Comparison of ENCODE assay signal across 11 cellular contexts in genomic region chr16:89562939-89563338, GRCh38. TPM values are rescaled to one million over a fixed set of nuclear protein-coding genes. Genes with fewer than 3 reads are reported as not detected.
DNase-seq lines count a peak whose midpoint lies in the region; ATAC-seq, FAIRE-seq and TF ChIP-seq lines count a peak whose summit lies in the region.
"Had no signal": no experiment of that assay in that cellular context is flagged by ENCODE, and none has a peak within 500 bp of the region (broad histone marks: within the 10 kb centered on the region; RNA-seq: fewer than 3 reads in every experiment).

No MANE protein-coding gene starts in this region.

- peak overlapping the region in 1 of 3 experiments; percentile 97; a peak in 1 of 6 replicates for H3K4me3 ChIP-seq in HepG2 (replicated peaks in 1 of 3; ENCODE audit: insufficient read depth in 1 of 3, low read depth in 2 of 3, low read length in 3 of 3)
- no peak overlapping the region for H3K4me3 ChIP-seq in right lobe of liver
- peak overlapping the region; percentile 91 for H3K4me3 ChIP-seq in fibroblast of mammary gland (ENCODE audit: control insufficient read depth, low read depth, low read length)
- H3K4me3 ChIP-seq: vagina had no signal

- H3K79me2 ChIP-seq in HepG2 (ENCODE audit: insufficient read depth, low read length): peaks cover 25% of the 10 kb centered on the region

- H3K4me1 Mint-ChIP-seq in T-helper 17 cell: peaks cover 37% of the 10 kb centered on the region

- H3K27ac ChIP-seq in HepG2 (ENCODE audit: extremely low read length, insufficient read depth, low read length) (no peak overlapping the region), right lobe of liver (no peak overlapping the region)
- H3K27ac ChIP-seq: vagina had no signal

- ATAC-seq in HepG2 (no peak), right lobe of liver (no peak), T-helper 17 cell (no peak), GM19351 (IDR thresholded peaks at IDR 0.05; ENCODE audit: unreplicated experiment) (no peak)

- H3K9ac ChIP-seq in HepG2 (ENCODE audit: insufficient read depth, low read depth, low read length): peak overlapping the region; percentile 2; the same call in 1 of the 2 replicates

- H3K4me1 ChIP-seq in HepG2 (ENCODE audit: insufficient read depth, low read length) (peaks cover 66% of the 10 kb centered on the region), right lobe of liver (peaks cover 0 to 34% (median 18%) of the 10 kb centered on the region in 4 donors)

- H3K4me3 Mint-ChIP-seq in T-helper 17 cell: peak overlapping the region; percentile 90

- TF ChIP-seq POLR2A in HepG2 (IDR thresholded peaks at IDR 0.05; ENCODE audit: insufficient read depth in 1 of 2, low read depth in 2 of 2, low read length in 2 of 2): no peak
- no peak for TF ChIP-seq POLR2A in right lobe of liver (IDR thresholded peaks at IDR 0.05)

- DNase-seq in HepG2 (ENCODE audit: low spot score) (no peak), right lobe of liver (no peak), T-helper 17 cell (no peak), fibroblast of mammary gland (ENCODE audit: low read depth) (no peak), HPDE6-E6E7 (ENCODE audit: extremely low spot score) (no peak), HTR-8/SVneo (ENCODE audit: insufficient read length, low spot score) (no peak), DMS153 (lab: John Stamatoyannopoulos, UW) (no peak)
- DNase-seq: NCI-H1436 treated with DMSO at 0.1 percent for 48 hours; stimulated activated CD4-positive, alpha-beta T cell treated with anti-CD3 and anti-CD28 coated beads, Interleukin-4, amount 100 ng/mL, for 1 hour had no signal

- H2AFZ ChIP-seq in HepG2 (ENCODE audit: low read length): no peak overlapping the region

- no peaks in the 10 kb centered on the region for H3K27me3 Mint-ChIP-seq in T-helper 17 cell

- BruUV-seq in HepG2 (replicated peaks; lab: Mats Ljungman, UMichigan): no TSS peak

- in situ Hi-C loops in HepG2 (cut with HindIII; ENCODE audit: extremely low pct_ligation_motif_present, low pct_unique_long_range_greater_than_20kb): no loop called here

- no peak for FAIRE-seq in HepG2 (lab: Jason Lieb, UNC)
- FAIRE-seq in HTR-8/SVneo (lab: Jason Lieb, UNC): no peak

- H3K27ac Mint-ChIP-seq in T-helper 17 cell: peak overlapping the region; percentile 92

- WGBS in HepG2 (ENCODE audit: low lambda C conversion rate): 89% methylated on average over 12 of the region's 12 CpGs
- WGBS in right lobe of liver (ENCODE audit: insufficient coverage, low coverage, low lambda C conversion rate, missing lambda C conversion rate): 83% methylated on average over 11 of the region's 12 CpGs

- peaks cover 23 to 35% of the 10 kb centered on the region in 2 experiments for H3K36me3 ChIP-seq in HepG2 (replicated peaks in 1 of 2; ENCODE audit: control insufficient read depth in 1 of 2, insufficient read depth in 2 of 2, low read length in 2 of 2)
- peaks cover 16 to 34% (median 27%) of the 10 kb centered on the region in 4 donors for H3K36me3 ChIP-seq in right lobe of liver

- H3K36me3 Mint-ChIP-seq in T-helper 17 cell (ENCODE audit: low read depth): peaks cover 6% of the 10 kb centered on the region

- TF ChIP-seq CTCF in HepG2 (CRISPR knock-in tag; IDR thresholded peaks at IDR 0.05) (no peak), right lobe of liver (IDR thresholded peaks at IDR 0.05) (no peak), fibroblast of mammary gland (conservative IDR thresholded peaks at IDR 0.05; ENCODE audit: control insufficient read depth, insufficient read depth, low read depth, low read length) (no peak)

- peak overlapping the region; percentile 97 for H3K4me2 ChIP-seq in HepG2 (ENCODE audit: low read depth, low read length)

- H3K27me3 ChIP-seq in HepG2 (ENCODE audit: control insufficient read depth in 1 of 2, insufficient read depth in 2 of 2, low read length in 2 of 2): 0 out of 5 replicates have a peak, but pooled peaks cover 0 to 2% of the 10 kb centered on the region in 2 experiments
- H3K27me3 ChIP-seq in right lobe of liver: no peaks in the 10 kb centered on the region
- H3K27me3 ChIP-seq: vagina had no signal

- TF ChIP-seq RAD21 in HepG2 (CRISPR knock-in tag; IDR thresholded peaks at IDR 0.05): no peak

- TF ChIP-seq EP300 in HepG2 (IDR thresholded peaks at IDR 0.05; ENCODE audit: low read depth in 2 of 2, low read length in 2 of 2): no peak
- no peak for TF ChIP-seq EP300 in HepG2 (CRISPR knock-in tag; IDR thresholded peaks at IDR 0.05; ENCODE audit: borderline replicate concordance)

- H3K9me3 ChIP-seq in HepG2 (ENCODE audit: low read length): no peaks in the 10 kb centered on the region
- no peaks in the 10 kb centered on the region for H3K9me3 ChIP-seq in right lobe of liver
- no peaks in the 10 kb centered on the region for H3K9me3 ChIP-seq in T-helper 17 cell (ENCODE audit: control insufficient read depth, low read length, poor library complexity, severe bottlenecking)
- H3K9me3 ChIP-seq: vagina had no signal

- CTCF ChIA-PET in HepG2 (lab: Yijun Ruan, JAX; ENCODE audit: low intra/inter-chr PET ratio, low total read pairs): no interaction called here

- H4K20me1 ChIP-seq in HepG2 (ENCODE audit: insufficient read depth, low read length): peaks cover 60% of the 10 kb centered on the region

- POLR2A ChIA-PET in HepG2 (lab: Yijun Ruan, JAX): interaction anchor here (1.0 to 2.4 kb wide), 5 partner anchors 9 to 55 kb away, joined by 5 to 16 read pairs (median 8); partner anchors contain the start of gene SPG7

- intact Hi-C loops in HepG2 (cut with micrococcal nuclease; ENCODE audit: unreplicated experiment) (no loop called here), right lobe of liver (cut with DNase I) (no loop called here)

RNA-seq across cellular contexts. Expression of gene RPL13, which starts 2.5 kb away (rescaled TPM):
- total RNA-seq in HepG2 (2016; rRNA removed; fragmentation: Illumina TruSeq; extraction: Trizol): 2,988 and 3,233 TPM in 2 replicates
- total RNA-seq in HepG2 (2016; cell fraction: cytosol; rRNA removed; fragmentation: Illumina TruSeq; extraction: Trizol; ENCODE audit: low read depth): 6,142 and 6,743 TPM in 2 replicates
- total RNA-seq in HepG2 (2016; cell fraction: insoluble cytoplasmic fraction; rRNA removed; fragmentation: Illumina TruSeq; extraction: Trizol): 3,074 and 3,414 TPM in 2 replicates
- 8,788 and 9,254 TPM in 2 replicates for total RNA-seq in HepG2 (2016; cell fraction: membrane; rRNA removed; fragmentation: Illumina TruSeq; extraction: Trizol)
- total RNA-seq in HepG2 (2016; cell fraction: nucleus; rRNA removed; fragmentation: Illumina TruSeq; extraction: Trizol): 1,061 and 1,137 TPM in 2 replicates
- polyA plus RNA-seq in HepG2 (2011; rRNA removed): 4,411 and 5,523 TPM in 2 replicates
- 4,701 and 9,932 TPM in 2 replicates for polyA plus RNA-seq in HepG2 (2011; cell fraction: cytosol; rRNA removed)
- polyA plus RNA-seq in HepG2 (2011; cell fraction: nucleus; rRNA removed): 3,101 and 3,317 TPM in 2 replicates
- polyA plus RNA-seq in HepG2 (2012): 3,379 and 4,912 TPM in 2 replicates
- polyA plus RNA-seq in HepG2 (2016; cell fraction: cytosol; fragmentation: Illumina TruSeq; extraction: Trizol; ENCODE audit: low read depth): 8,773 and 9,300 TPM in 2 replicates
- polyA plus RNA-seq in HepG2 (2016; cell fraction: insoluble cytoplasmic fraction; fragmentation: Illumina TruSeq; extraction: Trizol; ENCODE audit: low read depth): 3,767 and 4,135 TPM in 2 replicates
- 9,832 and 9,939 TPM in 2 replicates for polyA plus RNA-seq in HepG2 (2016; cell fraction: membrane; fragmentation: Illumina TruSeq; extraction: Trizol; ENCODE audit: low read depth)
- 2,257 and 2,556 TPM in 2 replicates for polyA plus RNA-seq in HepG2 (2016; cell fraction: nucleus; fragmentation: Illumina TruSeq; extraction: Trizol; ENCODE audit: insufficient read depth, low read depth)
- 1,096 and 3,482 TPM in 2 replicates for polyA minus RNA-seq in HepG2 (2011; rRNA and poly(A)+ RNA removed; ENCODE audit: low replicate concordance)
- polyA minus RNA-seq in HepG2 (2011; cell fraction: cytosol; rRNA and poly(A)+ RNA removed): 1,942 and 2,023 TPM in 2 replicates
- 448 and 516 TPM in 2 replicates for polyA minus RNA-seq in HepG2 (2011; cell fraction: nucleus; rRNA and poly(A)+ RNA removed)
- 1,000 to 10,000 TPM in 2 of 6 experiments, 100 to 1,000 TPM in 4; 684 to 2,810 (median 731) TPM for total RNA-seq in right lobe of liver
- total RNA-seq in T-helper 17 cell: 1,000 to 10,000 TPM; 4,192 to 4,476 TPM

RNA-seq across cellular contexts. Expression of gene CPNE7, which starts 12.6 kb away (rescaled TPM):
- total RNA-seq in HepG2 (2016; rRNA removed; fragmentation: Illumina TruSeq; extraction: Trizol): not detected in 2 replicates
- not detected in 2 replicates for total RNA-seq in HepG2 (2016; cell fraction: cytosol; rRNA removed; fragmentation: Illumina TruSeq; extraction: Trizol; ENCODE audit: low read depth)
- total RNA-seq in HepG2 (2016; cell fraction: insoluble cytoplasmic fraction; rRNA removed; fragmentation: Illumina TruSeq; extraction: Trizol): 0.15 TPM in 1 of 2 replicates, not detected in the other
- total RNA-seq in HepG2 (2016; cell fraction: membrane; rRNA removed; fragmentation: Illumina TruSeq; extraction: Trizol): not detected in 2 replicates
- not detected in 2 replicates for total RNA-seq in HepG2 (2016; cell fraction: nucleus; rRNA removed; fragmentation: Illumina TruSeq; extraction: Trizol)
- polyA plus RNA-seq in HepG2 (2011; rRNA removed): 0.59 and 2.1 TPM in 2 replicates
- 0.19 and 0.32 TPM in 2 replicates for polyA plus RNA-seq in HepG2 (2011; cell fraction: cytosol; rRNA removed)
- polyA plus RNA-seq in HepG2 (2011; cell fraction: nucleus; rRNA removed): 4.5 and 6.2 TPM in 2 replicates
- polyA plus RNA-seq in HepG2 (2012): 0.27 and 0.35 TPM in 2 replicates
- polyA plus RNA-seq in HepG2 (2016; cell fraction: cytosol; fragmentation: Illumina TruSeq; extraction: Trizol; ENCODE audit: low read depth): not detected in 2 replicates
- polyA plus RNA-seq in HepG2 (2016; cell fraction: insoluble cytoplasmic fraction; fragmentation: Illumina TruSeq; extraction: Trizol; ENCODE audit: low read depth): not detected in 2 replicates
- 0.06 TPM in 1 of 2 replicates, not detected in the other for polyA plus RNA-seq in HepG2 (2016; cell fraction: membrane; fragmentation: Illumina TruSeq; extraction: Trizol; ENCODE audit: low read depth)
- polyA plus RNA-seq in HepG2 (2016; cell fraction: nucleus; fragmentation: Illumina TruSeq; extraction: Trizol; ENCODE audit: insufficient read depth, low read depth): 0.52 and 1.2 TPM in 2 replicates
- 0.58 and 25.2 TPM in 2 replicates for polyA minus RNA-seq in HepG2 (2011; rRNA and poly(A)+ RNA removed; ENCODE audit: low replicate concordance)
- polyA minus RNA-seq in HepG2 (2011; cell fraction: cytosol; rRNA and poly(A)+ RNA removed): not detected in 2 replicates
- polyA minus RNA-seq in HepG2 (2011; cell fraction: nucleus; rRNA and poly(A)+ RNA removed): 0.26 and 0.99 TPM in 2 replicates
- 1 to 10 TPM in 2 of 6 experiments, under 1 TPM in 4; 0.33 to 3.7 (median 0.77) TPM for total RNA-seq in right lobe of liver
- total RNA-seq in T-helper 17 cell: 1 to 10 TPM; 4.7 to 8.2 TPM

RNA-seq across cellular contexts. Expression of gene DPEP1, which starts 50.5 kb away (rescaled TPM):
- total RNA-seq in HepG2 (2016; rRNA removed; fragmentation: Illumina TruSeq; extraction: Trizol): 19.7 and 37.6 TPM in 2 replicates
- 33.1 and 44.2 TPM in 2 replicates for total RNA-seq in HepG2 (2016; cell fraction: cytosol; rRNA removed; fragmentation: Illumina TruSeq; extraction: Trizol; ENCODE audit: low read depth)
- total RNA-seq in HepG2 (2016; cell fraction: insoluble cytoplasmic fraction; rRNA removed; fragmentation: Illumina TruSeq; extraction: Trizol): 22.9 and 38.8 TPM in 2 replicates
- total RNA-seq in HepG2 (2016; cell fraction: membrane; rRNA removed; fragmentation: Illumina TruSeq; extraction: Trizol): 21.1 and 25.9 TPM in 2 replicates
- total RNA-seq in HepG2 (2016; cell fraction: nucleus; rRNA removed; fragmentation: Illumina TruSeq; extraction: Trizol): 32.6 and 36.8 TPM in 2 replicates
- polyA plus RNA-seq in HepG2 (2011; rRNA removed): 40.2 and 52.2 TPM in 2 replicates
- 26.5 and 78.5 TPM in 2 replicates for polyA plus RNA-seq in HepG2 (2011; cell fraction: cytosol; rRNA removed)
- 52.0 and 101 TPM in 2 replicates for polyA plus RNA-seq in HepG2 (2011; cell fraction: nucleus; rRNA removed)
- polyA plus RNA-seq in HepG2 (2012): 6.6 and 9.6 TPM in 2 replicates
- 13.7 and 15.6 TPM in 2 replicates for polyA plus RNA-seq in HepG2 (2016; cell fraction: cytosol; fragmentation: Illumina TruSeq; extraction: Trizol; ENCODE audit: low read depth)
- polyA plus RNA-seq in HepG2 (2016; cell fraction: insoluble cytoplasmic fraction; fragmentation: Illumina TruSeq; extraction: Trizol; ENCODE audit: low read depth): 23.0 and 24.6 TPM in 2 replicates
- polyA plus RNA-seq in HepG2 (2016; cell fraction: membrane; fragmentation: Illumina TruSeq; extraction: Trizol; ENCODE audit: low read depth): 18.2 and 22.6 TPM in 2 replicates
- 75.4 and 78.7 TPM in 2 replicates for polyA plus RNA-seq in HepG2 (2016; cell fraction: nucleus; fragmentation: Illumina TruSeq; extraction: Trizol; ENCODE audit: insufficient read depth, low read depth)
- polyA minus RNA-seq in HepG2 (2011; rRNA and poly(A)+ RNA removed; ENCODE audit: low replicate concordance): 0.12 and 80.3 TPM in 2 replicates
- polyA minus RNA-seq in HepG2 (2011; cell fraction: cytosol; rRNA and poly(A)+ RNA removed): 12.5 and 17.6 TPM in 2 replicates
- polyA minus RNA-seq in HepG2 (2011; cell fraction: nucleus; rRNA and poly(A)+ RNA removed): 3.5 and 4.8 TPM in 2 replicates
- under 1 TPM in 1 of 6 experiments, not detected in 5; 0.93 TPM for total RNA-seq in right lobe of liver
- not detected for total RNA-seq in T-helper 17 cell
- total RNA-seq: vagina had no signal

RNA-seq across cellular contexts. Expression of gene SPG7, which starts 54.7 kb away (rescaled TPM):
- 63.9 and 136 TPM in 2 replicates for total RNA-seq in HepG2 (2016; rRNA removed; fragmentation: Illumina TruSeq; extraction: Trizol)
- total RNA-seq in HepG2 (2016; cell fraction: cytosol; rRNA removed; fragmentation: Illumina TruSeq; extraction: Trizol; ENCODE audit: low read depth): 47.1 and 47.6 TPM in 2 replicates
- total RNA-seq in HepG2 (2016; cell fraction: insoluble cytoplasmic fraction; rRNA removed; fragmentation: Illumina TruSeq; extraction: Trizol): 54.6 and 131 TPM in 2 replicates
- total RNA-seq in HepG2 (2016; cell fraction: membrane; rRNA removed; fragmentation: Illumina TruSeq; extraction: Trizol): 46.3 and 47.0 TPM in 2 replicates
- total RNA-seq in HepG2 (2016; cell fraction: nucleus; rRNA removed; fragmentation: Illumina TruSeq; extraction: Trizol): 148 and 166 TPM in 2 replicates
- polyA plus RNA-seq in HepG2 (2011; rRNA removed): 66.0 and 77.5 TPM in 2 replicates
- 41.6 and 46.2 TPM in 2 replicates for polyA plus RNA-seq in HepG2 (2011; cell fraction: cytosol; rRNA removed)
- 327 and 378 TPM in 2 replicates for polyA plus RNA-seq in HepG2 (2011; cell fraction: nucleus; rRNA removed)
- polyA plus RNA-seq in HepG2 (2012): 69.0 and 72.2 TPM in 2 replicates
- 8.2 and 9.5 TPM in 2 replicates for polyA plus RNA-seq in HepG2 (2016; cell fraction: cytosol; fragmentation: Illumina TruSeq; extraction: Trizol; ENCODE audit: low read depth)
- 43.3 and 56.0 TPM in 2 replicates for polyA plus RNA-seq in HepG2 (2016; cell fraction: insoluble cytoplasmic fraction; fragmentation: Illumina TruSeq; extraction: Trizol; ENCODE audit: low read depth)
- polyA plus RNA-seq in HepG2 (2016; cell fraction: membrane; fragmentation: Illumina TruSeq; extraction: Trizol; ENCODE audit: low read depth): 16.9 and 17.6 TPM in 2 replicates
- polyA plus RNA-seq in HepG2 (2016; cell fraction: nucleus; fragmentation: Illumina TruSeq; extraction: Trizol; ENCODE audit: insufficient read depth, low read depth): 304 and 336 TPM in 2 replicates
- polyA minus RNA-seq in HepG2 (2011; rRNA and poly(A)+ RNA removed; ENCODE audit: low replicate concordance): 76.1 and 106 TPM in 2 replicates
- 59.0 and 61.6 TPM in 2 replicates for polyA minus RNA-seq in HepG2 (2011; cell fraction: cytosol; rRNA and poly(A)+ RNA removed)
- 140 and 143 TPM in 2 replicates for polyA minus RNA-seq in HepG2 (2011; cell fraction: nucleus; rRNA and poly(A)+ RNA removed)
- 10 to 100 TPM; 44.0 to 70.5 (median 57.0) TPM for total RNA-seq in right lobe of liver
- total RNA-seq in T-helper 17 cell: 100 to 1,000 TPM; 140 to 154 TPM

Comparison
In these comparisons a context has a peak if more than half of its experiments do, and no peak if none do; other contexts are left out.
1. RNA of gene DPEP1, which starts 50.5 kb away (total RNA-seq): 19.7 to 44.2 TPM in HepG2; 0.93 TPM in right lobe of liver and not detected in T-helper 17 cell; every median in the first group is over 10 times any median in the second.